Comparison of ENCODE assay signal across 27 cellular contexts in the genomic region with DNA sequence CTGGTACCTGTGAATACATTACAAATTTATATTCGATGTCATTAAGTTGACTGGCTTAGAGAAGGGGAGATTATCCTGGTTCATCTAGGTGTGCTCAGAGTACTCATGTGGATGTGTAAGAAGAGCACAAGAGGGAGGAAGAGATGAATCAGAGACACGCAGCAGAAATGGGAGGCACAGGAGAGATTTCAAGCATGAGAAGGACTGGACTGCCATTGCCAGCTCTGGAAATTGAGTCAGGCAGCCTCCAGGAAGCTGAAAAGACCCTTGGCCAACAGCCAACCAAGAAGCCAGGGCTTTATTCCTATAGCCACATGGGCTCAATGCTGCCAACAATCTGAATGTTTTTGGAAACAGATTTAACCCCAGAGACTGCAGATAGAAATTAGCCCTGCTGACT.
"Had no signal": no experiment of that assay in that cellular context is flagged by ENCODE, and none has a peak within 500 bp of the region (broad histone marks: within the 10 kb centered on the region; RNA-seq: fewer than 3 reads in every experiment).

No MANE protein-coding gene starts in this region.

- ATAC-seq: gastrocnemius medialis; left lobe of liver; mucosa of descending colon; sciatic nerve; stimulated activated effector memory CD8-positive, alpha-beta T cell treated with anti-CD3 and anti-CD28 coated beads, Interleukin-12 subunit alpha, Interleukin-12 subunit beta, amount 100 ng/mL, for 72 hours had no signal

- H3K4me1 Mint-ChIP-seq: endodermal cell; naive B cell; nephron; neural progenitor cell; stimulated activated effector memory CD8-positive, alpha-beta T cell treated with anti-CD3 and anti-CD28 coated beads, Interleukin-12 subunit alpha, Interleukin-12 subunit beta, amount 100 ng/mL, for 72 hours had no signal

- H3K27ac ChIP-seq: gastrocnemius medialis, neural progenitor cell, prostate gland, right atrium auricular region, stomach, thyroid gland had no signal

- H3K36me3 Mint-ChIP-seq: naive B cell; stimulated activated effector memory CD8-positive, alpha-beta T cell treated with anti-CD3 and anti-CD28 coated beads, Interleukin-12 subunit alpha, Interleukin-12 subunit beta, amount 100 ng/mL, for 72 hours had no signal

- H3K4me3 Mint-ChIP-seq: endodermal cell; mesothelial cell of epicardium; naive B cell; nephron; neural progenitor cell; stimulated activated effector memory CD8-positive, alpha-beta T cell treated with anti-CD3 and anti-CD28 coated beads, Interleukin-12 subunit alpha, Interleukin-12 subunit beta, amount 100 ng/mL, for 72 hours; type B pancreatic cell had no signal

- H3K27ac Mint-ChIP-seq: endodermal cell; mesothelial cell of epicardium; naive B cell; nephron; neural progenitor cell; stimulated activated effector memory CD8-positive, alpha-beta T cell treated with anti-CD3 and anti-CD28 coated beads, Interleukin-12 subunit alpha, Interleukin-12 subunit beta, amount 100 ng/mL, for 72 hours; type B pancreatic cell had no signal

- H3K36me3 ChIP-seq: gastrocnemius medialis, neural progenitor cell, prostate gland, right atrium auricular region, stomach, thyroid gland had no signal

- H3K4me3 ChIP-seq: gastrocnemius medialis, lung, mucosa of descending colon, neural progenitor cell, prostate gland, right atrium auricular region, smooth muscle cell, stomach, thyroid gland had no signal

- H3K27me3 ChIP-seq: gastrocnemius medialis, neural progenitor cell, right atrium auricular region, stomach, thyroid gland had no signal

- FAIRE-seq: kidney had no signal

- H3K9me3 ChIP-seq: gastrocnemius medialis, prostate gland, thyroid gland had no signal

- DNase-seq: cerebellar nuclear complex; effector CD8-positive, alpha-beta T cell; endodermal cell; foreskin fibroblast; gastrocnemius medialis; head of caudate nucleus; kidney; mesenchymal stem cell; mucosa of descending colon; naive B cell; stimulated activated CD4-positive, alpha-beta T cell treated with anti-CD3 and anti-CD28 coated beads, Interleukin-12 subunit alpha, Interleukin-12 subunit beta, amount 100 ng/mL, for 4 hours; stimulated activated CD4-positive, alpha-beta T cell treated with anti-CD3 and anti-CD28 coated beads, Interleukin-1b, Interleukin-23, amount 100 ng/mL, for 48 hours; stimulated activated CD4-positive, alpha-beta T cell treated with anti-CD3 and anti-CD28 coated beads, Interleukin-4, amount 100 ng/mL, for 1 hour; stimulated activated naive CD4-positive, alpha-beta T cell treated with Interleukin-2 at 50 U/mL for 16 hours; stomach; thyroid gland had no signal

- H3K27me3 Mint-ChIP-seq: naive B cell, type B pancreatic cell had no signal
